ENCODE assay signal across 14 cellular contexts in genomic region chr5:19492861-19493260, GRCh38.
"Had no signal": no experiment of that assay in that cellular context is flagged by ENCODE, and none has a peak within 500 bp of the region (broad histone marks: within the 10 kb centered on the region; RNA-seq: fewer than 3 reads in every experiment).

No MANE protein-coding gene starts in this region.

- H3K4me3 ChIP-seq: dorsolateral prefrontal cortex, lower lobe of right lung had no signal

- H3K27ac ChIP-seq: dorsolateral prefrontal cortex, lower lobe of right lung, VCaP had no signal

- H3K36me3 ChIP-seq: lower lobe of right lung had no signal

- DNase-seq: activated CD4-positive, alpha-beta T cell treated with anti-CD3 and anti-CD28 coated beads for 1 hour; activated CD4-positive, alpha-beta T cell treated with anti-CD3 and anti-CD28 coated beads, Interleukin-2, amount 50 U/mL, for 48 hours; activated naive CD4-positive, alpha-beta T cell treated with Interleukin-2 at 50 U/mL for 16 hours; aorta; dorsolateral prefrontal cortex; endodermal cell; erythroblast; left cardiac atrium; lower lobe of right lung; midbrain; stimulated activated CD4-positive, alpha-beta T cell treated with anti-CD3 and anti-CD28 coated beads, Interleukin-1b, Interleukin-23, amount 100 ng/mL, for 48 hours had no signal

- H3K27me3 Mint-ChIP-seq: activated T-helper 17 cell treated with anti-CD3 and anti-CD28 coated beads, Interleukin-2, amount 50 U/mL, for 72 hours had no signal

- H3K4me3 Mint-ChIP-seq: activated T-helper 17 cell treated with anti-CD3 and anti-CD28 coated beads, Interleukin-2, amount 50 U/mL, for 72 hours; endodermal cell; neural crest cell had no signal

- H3K9me3 Mint-ChIP-seq: activated T-helper 17 cell treated with anti-CD3 and anti-CD28 coated beads, Interleukin-2, amount 50 U/mL, for 72 hours; endodermal cell had no signal

- H3K27ac Mint-ChIP-seq: activated T-helper 17 cell treated with anti-CD3 and anti-CD28 coated beads, Interleukin-2, amount 50 U/mL, for 72 hours; endodermal cell had no signal

- H3K4me1 Mint-ChIP-seq: activated T-helper 17 cell treated with anti-CD3 and anti-CD28 coated beads, Interleukin-2, amount 50 U/mL, for 72 hours; endodermal cell had no signal

- H3K27me3 ChIP-seq: dorsolateral prefrontal cortex had no signal

- H3K4me1 ChIP-seq: lower lobe of right lung had no signal

- H3K9me3 ChIP-seq: lower lobe of right lung had no signal
